8 cellular contexts compared by ENCODE assay signal in the genomic region with DNA sequence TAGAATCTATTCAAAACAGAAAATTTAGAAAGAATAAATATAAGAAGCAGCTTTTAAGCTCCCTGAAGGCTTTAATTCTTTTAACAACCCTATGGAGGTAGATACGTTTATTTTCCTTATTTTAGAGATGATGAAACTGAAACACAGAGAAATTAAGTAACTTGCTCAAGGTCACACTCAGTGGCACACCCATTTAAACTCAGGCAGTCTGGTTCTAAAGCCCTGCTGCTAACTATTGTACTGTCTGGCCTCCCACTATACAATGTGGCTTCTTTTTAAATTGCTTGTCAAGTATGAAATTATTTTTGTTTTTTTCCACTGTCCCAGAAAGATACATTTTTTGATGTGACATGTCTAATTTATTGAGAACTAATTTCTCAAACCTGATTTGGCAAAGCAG. TPM values are rescaled to one million over a fixed set of nuclear protein-coding genes. Genes with fewer than 3 reads are reported as not detected.
DNase-seq lines count a peak whose midpoint lies in the region; ATAC-seq and TF ChIP-seq lines count a peak whose summit lies in the region.

No MANE protein-coding gene starts in this region.

- no peak for DNase-seq in activated CD8-positive, alpha-beta memory T cell treated with anti-CD3 and anti-CD28 coated beads, Interleukin-2, amount 10 ng/mL, durations not matched to agents 7 days and 5 days
- no peak for DNase-seq in activated CD8-positive, alpha-beta memory T cell treated with anti-CD3 and anti-CD28 coated beads, Interleukin-2, amount 50 U/mL, for 48 hours
- DNase-seq in T-helper 17 cell (no peak), fibroblast of villous mesenchyme (ENCODE audit: low read depth) (peak; percentile 33), iPS-NIHi11 (ENCODE audit: low spot score) (no peak)
- DNase-seq in stimulated activated naive B cell treated with anti-CD40 and anti-IgM and Interleukin-4, amounts not matched to agents 10 μg/mL and 1 μg/mL and 100 μg/mL, for 72 hours = no peak
- DNase-seq in stimulated activated CD4-positive, alpha-beta T cell treated with anti-CD3 and anti-CD28 coated beads, Interleukin-4, amount 100 ng/mL, for 4 hours = no peak

- CTCF ChIA-PET in activated CD8-positive, alpha-beta memory T cell treated with anti-CD3 and anti-CD28 coated beads, Interleukin-2, amount 10 ng/mL, durations not matched to agents 7 days and 5 days (lab: Charles Lee) = interaction anchor here (0.9 to 3.2 kb wide), 6 partner anchors 11 to 173 kb away, joined by 3 to 23 read pairs (median 11); partner anchors contain the start of gene FAM50B

- H3K27ac Mint-ChIP-seq in activated CD8-positive, alpha-beta memory T cell treated with anti-CD3 and anti-CD28 coated beads, Interleukin-2, amount 10 ng/mL, durations not matched to agents 7 days and 5 days = peak overlapping the region; percentile 97
- peak overlapping the region; percentile 98 for H3K27ac Mint-ChIP-seq in T-helper 17 cell
- H3K27ac Mint-ChIP-seq in stimulated activated naive B cell treated with anti-CD40 and anti-IgM and Interleukin-4, amounts not matched to agents 10 μg/mL and 1 μg/mL and 100 μg/mL, for 72 hours = no peak overlapping the region

- H3K4me3 Mint-ChIP-seq in activated CD8-positive, alpha-beta memory T cell treated with anti-CD3 and anti-CD28 coated beads, Interleukin-2, amount 10 ng/mL, durations not matched to agents 7 days and 5 days = peak overlapping the region; percentile 85
- peak overlapping the region; percentile 97 for H3K4me3 Mint-ChIP-seq in T-helper 17 cell
- peak overlapping the region; percentile 8 to 12 for H3K4me3 Mint-ChIP-seq in stimulated activated naive B cell treated with anti-CD40 and anti-IgM and Interleukin-4, amounts not matched to agents 10 μg/mL and 1 μg/mL and 100 μg/mL, for 72 hours

- H3K4me3 ChIP-seq in fibroblast of villous mesenchyme (ENCODE audit: low read depth, low read length) = peak overlapping the region; percentile 95

- ATAC-seq in activated CD8-positive, alpha-beta memory T cell treated with anti-CD3 and anti-CD28 coated beads, Interleukin-2, amount 10 ng/mL, durations not matched to agents 7 days and 5 days = no peak
- ATAC-seq in T-helper 17 cell = no peak
- no peak for ATAC-seq in stimulated activated naive B cell treated with anti-CD40 and anti-IgM and Interleukin-4, amounts not matched to agents 10 μg/mL and 1 μg/mL and 100 μg/mL, for 72 hours (replicated peaks)
- ATAC-seq in HG03442 (IDR thresholded peaks at IDR 0.05; ENCODE audit: unreplicated experiment) = no peak

- no peaks in the 10 kb centered on the region for H3K9me3 Mint-ChIP-seq in activated CD8-positive, alpha-beta memory T cell treated with anti-CD3 and anti-CD28 coated beads, Interleukin-2, amount 10 ng/mL, durations not matched to agents 7 days and 5 days (ENCODE audit: low read depth)
- H3K9me3 Mint-ChIP-seq in stimulated activated naive B cell treated with anti-CD40 and anti-IgM and Interleukin-4, amounts not matched to agents 10 μg/mL and 1 μg/mL and 100 μg/mL, for 72 hours = peaks cover 0 to 3% of the 10 kb centered on the region in 2 donors

- H3K27me3 Mint-ChIP-seq in activated CD8-positive, alpha-beta memory T cell treated with anti-CD3 and anti-CD28 coated beads, Interleukin-2, amount 10 ng/mL, durations not matched to agents 7 days and 5 days = no peaks in the 10 kb centered on the region
- no peaks in the 10 kb centered on the region for H3K27me3 Mint-ChIP-seq in T-helper 17 cell
- no peaks in the 10 kb centered on the region for H3K27me3 Mint-ChIP-seq in stimulated activated naive B cell treated with anti-CD40 and anti-IgM and Interleukin-4, amounts not matched to agents 10 μg/mL and 1 μg/mL and 100 μg/mL, for 72 hours

- TF ChIP-seq CTCF in fibroblast of villous mesenchyme (IDR thresholded peaks at IDR 0.05; ENCODE audit: insufficient read depth, low read depth, low read length) = no peak

- no peaks in the 10 kb centered on the region for H3K9me3 ChIP-seq in T-helper 17 cell (ENCODE audit: control insufficient read depth, low read length, poor library complexity, severe bottlenecking)

- H3K4me1 Mint-ChIP-seq in activated CD8-positive, alpha-beta memory T cell treated with anti-CD3 and anti-CD28 coated beads, Interleukin-2, amount 10 ng/mL, durations not matched to agents 7 days and 5 days = peaks cover 60% of the 10 kb centered on the region
- H3K4me1 Mint-ChIP-seq in T-helper 17 cell = peaks cover 39% of the 10 kb centered on the region
- peaks cover 24 to 58% of the 10 kb centered on the region in 2 donors for H3K4me1 Mint-ChIP-seq in stimulated activated naive B cell treated with anti-CD40 and anti-IgM and Interleukin-4, amounts not matched to agents 10 μg/mL and 1 μg/mL and 100 μg/mL, for 72 hours

- peaks cover 34% of the 10 kb centered on the region for H3K36me3 Mint-ChIP-seq in activated CD8-positive, alpha-beta memory T cell treated with anti-CD3 and anti-CD28 coated beads, Interleukin-2, amount 10 ng/mL, durations not matched to agents 7 days and 5 days
- H3K36me3 Mint-ChIP-seq in T-helper 17 cell (ENCODE audit: low read depth) = no peaks in the 10 kb centered on the region
- peaks cover 14 to 19% of the 10 kb centered on the region in 2 donors for H3K36me3 Mint-ChIP-seq in stimulated activated naive B cell treated with anti-CD40 and anti-IgM and Interleukin-4, amounts not matched to agents 10 μg/mL and 1 μg/mL and 100 μg/mL, for 72 hours

RNA-seq across cellular contexts. Expression of gene FAM217A, which starts 55.7 kb away (rescaled TPM):
- total RNA-seq in activated CD8-positive, alpha-beta memory T cell treated with anti-CD3 and anti-CD28 coated beads, Interleukin-2, amount 10 ng/mL, durations not matched to agents 7 days and 5 days = not detected
- not detected for total RNA-seq in T-helper 17 cell
- not detected in 2 replicates for total RNA-seq in fibroblast of villous mesenchyme

Comparison
In these comparisons a context has a peak if more than half of its experiments do, and no peak if none do; other contexts are left out.
1. H3K4me3 Mint-ChIP-seq: peak in every context shown above with its lines; median percentile 97 in T-helper 17 cell; 85 in activated CD8-positive, alpha-beta memory T cell treated with anti-CD3 and anti-CD28 coated beads, Interleukin-2, amount 10 ng/mL, durations not matched to agents 7 days and 5 days; 10 in stimulated activated naive B cell treated with anti-CD40 and anti-IgM and Interleukin-4, amounts not matched to agents 10 μg/mL and 1 μg/mL and 100 μg/mL, for 72 hours.